25 cellular contexts compared by ENCODE assay signal in the genomic region with DNA sequence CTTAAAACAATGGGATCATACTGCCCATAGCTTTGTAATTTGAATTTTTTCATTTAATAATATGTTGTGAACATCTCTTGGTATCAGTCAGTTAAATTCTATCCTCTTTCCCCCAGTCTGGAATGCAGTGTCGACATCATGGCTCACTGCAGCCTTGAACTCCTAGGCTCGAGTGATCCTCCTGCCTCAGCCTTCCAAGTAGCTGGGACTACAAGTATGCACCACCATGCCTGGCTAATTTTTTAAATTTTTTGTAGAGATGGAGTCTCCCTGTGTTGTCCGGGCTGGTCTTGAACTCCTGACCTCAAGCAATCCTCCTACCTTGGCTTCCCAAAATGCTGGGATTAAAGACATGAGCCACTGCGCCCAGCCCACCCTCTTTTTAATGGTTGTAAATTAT.
"Had no signal": no experiment of that assay in that cellular context is flagged by ENCODE, and none has a peak within 500 bp of the region (broad histone marks: within the 10 kb centered on the region; RNA-seq: fewer than 3 reads in every experiment).

No MANE protein-coding gene starts in this region.

- H3K4me3 ChIP-seq: coronary artery, esophagus muscularis mucosa, gastroesophageal sphincter, heart left ventricle, hepatocyte, lung, mucosa of descending colon, right atrium auricular region, sigmoid colon, stomach, thyroid gland had no signal

- FAIRE-seq: endothelial cell of umbilical vein had no signal

- ATAC-seq: foreskin keratinocyte; gastroesophageal sphincter; heart left ventricle; left lobe of liver; mucosa of descending colon; natural killer cell treated with Interleukin-12 subunit alpha and Interleukin-12 subunit beta and Interleukin-15 and Interleukin-18, amount 100 ng/mL, for 72 hours; stimulated activated effector memory CD8-positive, alpha-beta T cell treated with anti-CD3 and anti-CD28 coated beads, Interleukin-12 subunit alpha, Interleukin-12 subunit beta, amount 100 ng/mL, for 72 hours had no signal

- H3K4me1 ChIP-seq: foreskin keratinocyte, parathyroid adenoma had no signal

- H3K9me3 ChIP-seq: esophagus muscularis mucosa, gastroesophageal sphincter, heart left ventricle, mucosa of descending colon, neutrophil, right atrium auricular region, sigmoid colon, stomach, thyroid gland had no signal

- H3K27me3 ChIP-seq: esophagus muscularis mucosa, foreskin keratinocyte, gastroesophageal sphincter, heart left ventricle, hepatocyte, neutrophil, right atrium auricular region, sigmoid colon, stomach, thyroid gland had no signal

- DNase-seq: dermis blood vessel endothelial cell; effector memory CD4-positive, alpha-beta T cell; foreskin keratinocyte; heart left ventricle; kidney; mucosa of descending colon; naive B cell; sigmoid colon; stimulated activated CD4-positive, alpha-beta T cell treated with anti-CD3 and anti-CD28 coated beads, Interleukin-2, amount 100 ng/mL, for 24 hours; stimulated activated CD4-positive, alpha-beta T cell treated with anti-CD3 and anti-CD28 coated beads, Interleukin-4, amount 100 ng/mL, for 24 hours; stimulated activated naive CD4-positive, alpha-beta T cell treated with Interleukin-2 at 50 U/mL for 16 hours; stomach; thyroid gland had no signal

- H3K27ac ChIP-seq: coronary artery, esophagus muscularis mucosa, foreskin keratinocyte, gastroesophageal sphincter, heart left ventricle, hepatocyte, neutrophil, parathyroid adenoma, right atrium auricular region, sigmoid colon, stomach, thyroid gland had no signal
